In genomic region chr16:15621889-15622288, GRCh38 we compare ENCODE assay signal across 20 cellular contexts. TPM values are rescaled to one million over a fixed set of nuclear protein-coding genes. Genes with fewer than 3 reads are reported as not detected.
A peak's percentile ranks its signal among the peaks of the same experiment; 100 is the strongest.
DNase-seq lines count a peak whose midpoint lies in the region; ATAC-seq and TF ChIP-seq lines count a peak whose summit lies in the region.
"Had no signal": no experiment of that assay in that cellular context is flagged by ENCODE, and none has a peak within 500 bp of the region (broad histone marks: within the 10 kb centered on the region; RNA-seq: fewer than 3 reads in every experiment).

No MANE protein-coding gene starts in this region.

- H2AFZ ChIP-seq in neural progenitor cell (replicated peaks) (no peak overlapping the region), smooth muscle cell (ENCODE audit: low read depth) (no peak overlapping the region)
- H2AFZ ChIP-seq: GM23248 had no signal

- H3K27me3 ChIP-seq in WERI-Rb-1 (ENCODE audit: insufficient read depth, low read depth, severe bottlenecking) (no peaks in the 10 kb centered on the region), gastrocnemius medialis (no peaks in the 10 kb centered on the region), neural progenitor cell (no peaks in the 10 kb centered on the region), smooth muscle cell (ENCODE audit: low read depth) (no peaks in the 10 kb centered on the region)
- H3K27me3 ChIP-seq: BE2C, SJCRH30 had no signal

- no peak for TF ChIP-seq POLR2A in gastrocnemius medialis (IDR thresholded peaks at IDR 0.05)

- intact Hi-C loops in left ventricle myocardium superior (cut with micrococcal nuclease) = no loop called here
- intact Hi-C loops in gastrocnemius medialis (cut with DNase I; ENCODE audit: low total_unique reads) = no loop called here

- peaks cover 90% of the 10 kb centered on the region for H3K36me3 Mint-ChIP-seq in activated T-cell treated with anti-CD3 and anti-CD28 coated beads, Interleukin-2, amount 50 U/mL, for 24 hours (ENCODE audit: low read depth)
- H3K36me3 Mint-ChIP-seq in activated T-cell treated with anti-CD3 and anti-CD28 coated beads, Interleukin-2, amount 50 U/mL, for 4 hours (ENCODE audit: insufficient read depth) = peaks cover 41% of the 10 kb centered on the region
- peaks cover 35% of the 10 kb centered on the region for H3K36me3 Mint-ChIP-seq in neural progenitor cell
- H3K36me3 Mint-ChIP-seq: IgD-negative memory B cell had no signal

- 98% methylated on average over 8 of the region's 8 CpGs for WGBS in smooth muscle cell (ENCODE audit: low lambda C conversion rate)

- peak overlapping the region; percentile 15 for H3K27ac Mint-ChIP-seq in activated T-cell treated with anti-CD3 and anti-CD28 coated beads, Interleukin-2, amount 50 U/mL, for 24 hours
- H3K27ac Mint-ChIP-seq in neural progenitor cell = no peak overlapping the region

- in situ Hi-C loops in gastrocnemius medialis (cut with MboI; ENCODE audit: low sequenced_read_pairs in 4 of 4) = no loop called here

- H3K27ac ChIP-seq in WERI-Rb-1 (peak overlapping the region; percentile 6), gastrocnemius medialis (peak overlapping the region; percentile 74 to 77 (median 74)), neural progenitor cell (no peak overlapping the region), smooth muscle cell (ENCODE audit: low read depth) (no peak overlapping the region)
- H3K27ac ChIP-seq: 22Rv1, GM23248, HL-60, SJCRH30 had no signal

- H3K9ac ChIP-seq in neural progenitor cell (no peak overlapping the region), smooth muscle cell (ENCODE audit: low read depth) (no peak overlapping the region)
- H3K9ac ChIP-seq: GM23248 had no signal

- no peaks in the 10 kb centered on the region for H3K9me3 Mint-ChIP-seq in activated T-cell treated with anti-CD3 and anti-CD28 coated beads, Interleukin-2, amount 50 U/mL, for 24 hours
- H3K9me3 Mint-ChIP-seq in activated T-cell treated with anti-CD3 and anti-CD28 coated beads, Interleukin-2, amount 50 U/mL, for 4 hours = no peaks in the 10 kb centered on the region
- H3K9me3 Mint-ChIP-seq in neural progenitor cell = no peaks in the 10 kb centered on the region
- H3K9me3 Mint-ChIP-seq: IgD-negative memory B cell had no signal

- peaks cover 5% of the 10 kb centered on the region for H3K4me1 Mint-ChIP-seq in activated T-cell treated with anti-CD3 and anti-CD28 coated beads, Interleukin-2, amount 50 U/mL, for 24 hours (ENCODE audit: low read depth)
- no peaks in the 10 kb centered on the region for H3K4me1 Mint-ChIP-seq in activated T-cell treated with anti-CD3 and anti-CD28 coated beads, Interleukin-2, amount 50 U/mL, for 4 hours (ENCODE audit: low read depth)
- H3K4me1 Mint-ChIP-seq in neural progenitor cell = peaks cover 3% of the 10 kb centered on the region

- peaks cover 57% of the 10 kb centered on the region for H3K36me3 ChIP-seq in WERI-Rb-1
- H3K36me3 ChIP-seq in gastrocnemius medialis = peaks cover 6 to 64% of the 10 kb centered on the region in 2 donors
- H3K36me3 ChIP-seq in neural progenitor cell = peaks cover 3% of the 10 kb centered on the region
- H3K36me3 ChIP-seq in smooth muscle cell (ENCODE audit: low read depth) = peaks cover 28% of the 10 kb centered on the region

- DNase-seq in activated T-cell treated with anti-CD3 and anti-CD28 coated beads, Interleukin-2, amount 50 U/mL, for 24 hours = no peak
- DNase-seq in activated T-cell treated with anti-CD3 and anti-CD28 coated beads, Interleukin-2, amount 50 U/mL, for 4 hours = no peak
- DNase-seq in WERI-Rb-1 (no peak), left ventricle myocardium superior (no peak), gastrocnemius medialis (no peak), neural progenitor cell (ENCODE audit: low spot score) (no peak), NCI-H526 (lab: John Stamatoyannopoulos, UW) (no peak), smooth muscle cell (lab: John Stamatoyannopoulos, UW; ENCODE audit: unreplicated experiment) (no peak)
- DNase-seq: BE2C, GDM1, GM23248, NCI-H1105 treated with DMSO at 0.1 percent for 48 hours, NCI-H187 treated with DMSO at 0.1 percent for 48 hours, NCI-H69, SJCRH30 had no signal

- H4K20me1 ChIP-seq in neural progenitor cell (ENCODE audit: low read depth) (no peaks in the 10 kb centered on the region), smooth muscle cell (ENCODE audit: low read depth) (peaks cover 8% of the 10 kb centered on the region)

- no peak overlapping the region for H3K4me3 Mint-ChIP-seq in activated T-cell treated with anti-CD3 and anti-CD28 coated beads, Interleukin-2, amount 50 U/mL, for 24 hours
- H3K4me3 Mint-ChIP-seq in activated T-cell treated with anti-CD3 and anti-CD28 coated beads, Interleukin-2, amount 50 U/mL, for 4 hours = no peak overlapping the region
- H3K4me3 Mint-ChIP-seq in neural progenitor cell = no peak overlapping the region
- H3K4me3 Mint-ChIP-seq: IgD-negative memory B cell had no signal

- no peaks in the 10 kb centered on the region for H3K27me3 Mint-ChIP-seq in activated T-cell treated with anti-CD3 and anti-CD28 coated beads, Interleukin-2, amount 50 U/mL, for 24 hours
- no peaks in the 10 kb centered on the region for H3K27me3 Mint-ChIP-seq in activated T-cell treated with anti-CD3 and anti-CD28 coated beads, Interleukin-2, amount 50 U/mL, for 4 hours (ENCODE audit: low read depth)
- peaks cover 5% of the 10 kb centered on the region for H3K27me3 Mint-ChIP-seq in neural progenitor cell (ENCODE audit: insufficient read depth, low read depth)
- H3K27me3 Mint-ChIP-seq: IgD-negative memory B cell had no signal

- TF ChIP-seq CTCF in WERI-Rb-1 (IDR thresholded peaks at IDR 0.05; ENCODE audit: low read depth, low read length) = no peak
- TF ChIP-seq CTCF in gastrocnemius medialis (IDR thresholded peaks at IDR 0.05 in 4 of 5, conservative IDR thresholded peaks at IDR 0.05 in 1 of 5) = no peak
- TF ChIP-seq CTCF in neural progenitor cell (IDR thresholded peaks at IDR 0.05) = no peak
- no peak for TF ChIP-seq CTCF in smooth muscle cell (IDR thresholded peaks at IDR 0.05; ENCODE audit: borderline replicate concordance, insufficient read depth, poor library complexity, severe bottlenecking)

- H3F3A ChIP-seq in neural progenitor cell (ENCODE audit: low read depth) (no peaks in the 10 kb centered on the region), smooth muscle cell (ENCODE audit: low read depth) (no peaks in the 10 kb centered on the region)

- H3K4me2 ChIP-seq in neural progenitor cell = no peak overlapping the region
- no peak overlapping the region for H3K4me2 ChIP-seq in smooth muscle cell

- H3K79me2 ChIP-seq in neural progenitor cell (ENCODE audit: low read depth) (no peaks in the 10 kb centered on the region), smooth muscle cell (ENCODE audit: low read depth) (no peaks in the 10 kb centered on the region)

- H3K9me3 ChIP-seq in WERI-Rb-1 (ENCODE audit: severe bottlenecking) (no peaks in the 10 kb centered on the region), gastrocnemius medialis (no peaks in the 10 kb centered on the region), neural progenitor cell (ENCODE audit: low read depth) (no peaks in the 10 kb centered on the region), smooth muscle cell (replicated peaks; ENCODE audit: low read depth) (no peaks in the 10 kb centered on the region)
- H3K9me3 ChIP-seq: BE2C, SJCRH30 had no signal

- H3K4me3 ChIP-seq in WERI-Rb-1 (ENCODE audit: low read depth, low read length) (no peak overlapping the region), gastrocnemius medialis (no peak overlapping the region), neural progenitor cell (no peak overlapping the region), smooth muscle cell (no peak overlapping the region)
- H3K4me3 ChIP-seq: GM12878, GM23248, SJCRH30 had no signal

- ATAC-seq in activated T-cell treated with anti-CD3 and anti-CD28 coated beads, Interleukin-2, amount 50 U/mL, for 4 hours = no peak
- peak; percentile 73 for ATAC-seq in left ventricle myocardium superior
- ATAC-seq in gastrocnemius medialis = peak; percentile 51 to 73
- ATAC-seq: GM12878, HCT116 had no signal

- H3K4me1 ChIP-seq in gastrocnemius medialis (peaks cover 22 to 29% of the 10 kb centered on the region in 2 donors), neural progenitor cell (no peaks in the 10 kb centered on the region), smooth muscle cell (ENCODE audit: low read depth) (no peaks in the 10 kb centered on the region)
- H3K4me1 ChIP-seq: BE2C, SJCRH30 had no signal

RNA-seq across cellular contexts. Expression of gene MARF1, which starts 21.1 kb away (rescaled TPM):
- 10 to 100 TPM; 24.3 to 35.0 (median 34.1) TPM for total RNA-seq in activated T-cell treated with anti-CD3 and anti-CD28 coated beads, Interleukin-2, amount 50 U/mL, for 4 hours
- 53.6 TPM for total RNA-seq in left ventricle myocardium superior
- total RNA-seq in gastrocnemius medialis = 10 to 100 TPM; 19.5 to 29.8 (median 26.5) TPM
- 11.9 and 13.4 TPM in 2 replicates for total RNA-seq in neural progenitor cell (ENCODE audit: low replicate concordance)
- total RNA-seq in smooth muscle cell = 17.4 and 19.1 TPM in 2 replicates
- polyA plus RNA-seq in smooth muscle cell = 6.0 and 9.2 TPM in 2 replicates

RNA-seq across cellular contexts. Expression of gene NDE1, which starts 28.2 kb away (rescaled TPM):
- 10 to 100 TPM; 60.4 to 69.0 (median 60.5) TPM for total RNA-seq in activated T-cell treated with anti-CD3 and anti-CD28 coated beads, Interleukin-2, amount 50 U/mL, for 4 hours
- total RNA-seq in left ventricle myocardium superior = 17.2 TPM
- 10 to 100 TPM in 2 of 4 donors, 1 to 10 TPM in 2; 4.0 to 26.2 (median 11.9) TPM for total RNA-seq in gastrocnemius medialis
- 85.3 and 88.1 TPM in 2 replicates for total RNA-seq in neural progenitor cell (ENCODE audit: low replicate concordance)
- total RNA-seq in smooth muscle cell = 10.6 and 12.2 TPM in 2 replicates
- 10.7 and 17.9 TPM in 2 replicates for polyA plus RNA-seq in smooth muscle cell

Comparison
In these comparisons a context has a peak if more than half of its experiments do, and no peak if none do; other contexts are left out.
1. ATAC-seq: peak in left ventricle myocardium superior (single experiment) and gastrocnemius medialis (2 of 2); none in activated T-cell treated with anti-CD3 and anti-CD28 coated beads, Interleukin-2, amount 50 U/mL, for 4 hours (0 of 2).
2. H3K27ac ChIP-seq: peak in WERI-Rb-1 (single experiment) and gastrocnemius medialis (4 of 4); none in neural progenitor cell (single experiment) and smooth muscle cell (single experiment).